ENCODE assay signal across 11 cellular contexts in genomic region chr3:114452176-114452744, GRCh38.
DNase-seq lines count a peak whose midpoint lies in the region; ATAC-seq and TF ChIP-seq lines count a peak whose summit lies in the region.
"Had no signal": no experiment of that assay in that cellular context is flagged by ENCODE, and none has a peak within 500 bp of the region (broad histone marks: within the 10 kb centered on the region; RNA-seq: fewer than 3 reads in every experiment).

No MANE protein-coding gene starts in this region.

- peaks cover 11% of the 10 kb centered on the region for H3K4me1 Mint-ChIP-seq in type B pancreatic cell (ENCODE audit: unreplicated experiment)
- no peaks in the 10 kb centered on the region for H3K4me1 Mint-ChIP-seq in activated T-helper 1 cell treated with anti-CD3 and anti-CD28 coated beads, Interleukin-12 subunit alpha, Interleukin-12 subunit beta, Interleukin-2, Interleukin-4 antibody, amounts not matched to agents 30 ng/mL and 10 ng/mL and 1 ng/mL, durations not matched to agents 14 hours and 24 hours and 36 hours (ENCODE audit: low read depth)

- peak; percentile 36 for DNase-seq in M059J (ENCODE audit: low read depth)
- DNase-seq in SK-MEL-5 (ENCODE audit: low read depth, low spot score) = peak; percentile 20
- no peak for DNase-seq in left lobe of liver (ENCODE audit: low spot score)
- peak; percentile 81 for DNase-seq in superior temporal gyrus (ENCODE audit: extremely low spot score)
- DNase-seq in type B pancreatic cell (ENCODE audit: extremely low spot score, unreplicated experiment) = no peak
- no peak for DNase-seq in activated T-helper 1 cell treated with anti-CD3 and anti-CD28 coated beads, Interleukin-12 subunit alpha, Interleukin-12 subunit beta, Interleukin-2, Interleukin-4 antibody, amounts not matched to agents 30 ng/mL and 10 ng/mL and 1 ng/mL, durations not matched to agents 14 hours and 24 hours and 36 hours (ENCODE audit: low spot score)
- DNase-seq in glomerular visceral epithelial cell (ENCODE audit: extremely low spot score) = no peak
- DNase-seq: activated effector memory CD4-positive, alpha-beta T cell treated with anti-CD3 and anti-CD28 coated beads, Interleukin-2, amount 50 U/mL, for 16 hours; DND-41; stimulated activated CD4-positive, alpha-beta T cell treated with anti-CD3 and anti-CD28 coated beads, Interleukin-2, amount 100 ng/mL, for 48 hours had no signal

- H3K27me3 Mint-ChIP-seq in type B pancreatic cell = peaks cover 2% of the 10 kb centered on the region
- H3K27me3 Mint-ChIP-seq in activated T-helper 1 cell treated with anti-CD3 and anti-CD28 coated beads, Interleukin-12 subunit alpha, Interleukin-12 subunit beta, Interleukin-2, Interleukin-4 antibody, amounts not matched to agents 30 ng/mL and 10 ng/mL and 1 ng/mL, durations not matched to agents 14 hours and 24 hours and 36 hours (ENCODE audit: insufficient read depth) = peaks cover 11% of the 10 kb centered on the region

- no peaks in the 10 kb centered on the region for H3K9me3 Mint-ChIP-seq in type B pancreatic cell
- no peaks in the 10 kb centered on the region for H3K9me3 Mint-ChIP-seq in activated T-helper 1 cell treated with anti-CD3 and anti-CD28 coated beads, Interleukin-12 subunit alpha, Interleukin-12 subunit beta, Interleukin-2, Interleukin-4 antibody, amounts not matched to agents 30 ng/mL and 10 ng/mL and 1 ng/mL, durations not matched to agents 14 hours and 24 hours and 36 hours

- ATAC-seq in left lobe of liver (peak; percentile 7), GM21447 (IDR thresholded peaks at IDR 0.05; ENCODE audit: unreplicated experiment) (no peak)

- no peak for TF ChIP-seq CTCF in type B pancreatic cell (conservative IDR thresholded peaks at IDR 0.05)

- intact Hi-C loops in activated T-helper 1 cell treated with anti-CD3 and anti-CD28 coated beads, Interleukin-12 subunit alpha, Interleukin-12 subunit beta, Interleukin-2, Interleukin-4 antibody, amounts not matched to agents 30 ng/mL and 10 ng/mL and 1 ng/mL, durations not matched to agents 14 hours and 24 hours and 36 hours (cut with micrococcal nuclease) = no loop called here

- H3K4me3 Mint-ChIP-seq in type B pancreatic cell = no peak overlapping the region
- no peak overlapping the region for H3K4me3 Mint-ChIP-seq in activated T-helper 1 cell treated with anti-CD3 and anti-CD28 coated beads, Interleukin-12 subunit alpha, Interleukin-12 subunit beta, Interleukin-2, Interleukin-4 antibody, amounts not matched to agents 30 ng/mL and 10 ng/mL and 1 ng/mL, durations not matched to agents 14 hours and 24 hours and 36 hours

- H3K36me3 Mint-ChIP-seq in type B pancreatic cell = no peaks in the 10 kb centered on the region
- no peaks in the 10 kb centered on the region for H3K36me3 Mint-ChIP-seq in activated T-helper 1 cell treated with anti-CD3 and anti-CD28 coated beads, Interleukin-12 subunit alpha, Interleukin-12 subunit beta, Interleukin-2, Interleukin-4 antibody, amounts not matched to agents 30 ng/mL and 10 ng/mL and 1 ng/mL, durations not matched to agents 14 hours and 24 hours and 36 hours (ENCODE audit: low read depth)

- in situ Hi-C loops in SK-MEL-5 (cut with HindIII; ENCODE audit: low pct_unique_long_range_greater_than_20kb, low sequenced_read_pairs) = no loop called here

- no peak overlapping the region for H3K27ac Mint-ChIP-seq in type B pancreatic cell
- H3K27ac Mint-ChIP-seq in activated T-helper 1 cell treated with anti-CD3 and anti-CD28 coated beads, Interleukin-12 subunit alpha, Interleukin-12 subunit beta, Interleukin-2, Interleukin-4 antibody, amounts not matched to agents 30 ng/mL and 10 ng/mL and 1 ng/mL, durations not matched to agents 14 hours and 24 hours and 36 hours = no peak overlapping the region

Comparison
In these comparisons a context has a peak if more than half of its experiments do, and no peak if none do; other contexts are left out.
1. DNase-seq: peak in M059J (single experiment), SK-MEL-5 (single experiment) and superior temporal gyrus (single experiment); none in left lobe of liver (single experiment), type B pancreatic cell (single experiment), activated T-helper 1 cell treated with anti-CD3 and anti-CD28 coated beads, Interleukin-12 subunit alpha, Interleukin-12 subunit beta, Interleukin-2, Interleukin-4 antibody, amounts not matched to agents 30 ng/mL and 10 ng/mL and 1 ng/mL, durations not matched to agents 14 hours and 24 hours and 36 hours (single experiment) and glomerular visceral epithelial cell (single experiment).